ENCODE assay signal across 19 cellular contexts in genomic region chr4:85760521-85760920, GRCh38.
DNase-seq lines count a peak whose midpoint lies in the region; ATAC-seq and TF ChIP-seq lines count a peak whose summit lies in the region.
"Had no signal": no experiment of that assay in that cellular context is flagged by ENCODE, and none has a peak within 500 bp of the region (broad histone marks: within the 10 kb centered on the region; RNA-seq: fewer than 3 reads in every experiment).

No MANE protein-coding gene starts in this region.

- intact Hi-C loops in left ventricle myocardium superior (cut with micrococcal nuclease): no loop called here
- intact Hi-C loops in right cardiac atrium (cut with DNase I): loop anchor here in 1 of 4 donors (10.0 kb wide), 1 partner anchor 204 kb away; no protein-coding TSS in a partner anchor

- peaks cover 0 to 30% of the 10 kb centered on the region in 2 donors for H3K4me1 ChIP-seq in right atrium auricular region
- peaks cover 5% of the 10 kb centered on the region for H3K4me1 ChIP-seq in right cardiac atrium (ENCODE audit: control insufficient read depth, insufficient read depth, low read length)
- H3K4me1 ChIP-seq: HAP-1 had no signal

- peak overlapping the region in 1 of 2 donors; percentile 72 for H3K27ac ChIP-seq in right atrium auricular region
- no peak overlapping the region for H3K27ac ChIP-seq in right cardiac atrium (ENCODE audit: low read length)
- no peak overlapping the region for H3K27ac ChIP-seq in substantia nigra (ENCODE audit: low read depth, low read length, poor library complexity, severe bottlenecking)

- ATAC-seq in left ventricle myocardium superior (no peak), right cardiac atrium (no peak), HG02840 (IDR thresholded peaks at IDR 0.05; ENCODE audit: low FRiP score, unreplicated experiment) (no peak)
- ATAC-seq: HepG2, Panc1 had no signal

- TF ChIP-seq CTCF in right atrium auricular region (IDR thresholded peaks at IDR 0.05): no peak

- H3K27me3 ChIP-seq in right atrium auricular region (no peaks in the 10 kb centered on the region), right cardiac atrium (ENCODE audit: control insufficient read depth, insufficient read depth) (no peaks in the 10 kb centered on the region)

- DNase-seq in left ventricle myocardium superior: peak; percentile 41
- DNase-seq in right atrium auricular region (ENCODE audit: low spot score): no peak
- DNase-seq in NCI-H446 treated with DMSO at 0.1 percent for 48 hours (lab: John Stamatoyannopoulos, UW): peak; percentile 74
- peak in 2 of 3 donors; percentile 49 to 68 for DNase-seq in right cardiac atrium
- DNase-seq in substantia nigra (lab: John Stamatoyannopoulos, UW): no peak
- no peak for DNase-seq in erythroblast (lab: John Stamatoyannopoulos, UW)
- DNase-seq: C1 segment of cervical spinal cord; CD8-positive, alpha-beta memory T cell; DMS79 treated with DMSO at 0.1 percent for 48 hours; KG1; MV-4-11; NCI-H1436; NCI-H2029 treated with DMSO at 0.1 percent for 48 hours; NCI-H2171 treated with DMSO at 0.1 percent for 48 hours; SW 1271 had no signal

- no peak for TF ChIP-seq POLR2A in erythroblast (IDR thresholded peaks at IDR 0.05; ENCODE audit: low read length)

- H3K9me3 ChIP-seq in right atrium auricular region: no peaks in the 10 kb centered on the region
- no peaks in the 10 kb centered on the region for H3K9me3 ChIP-seq in right cardiac atrium (ENCODE audit: control insufficient read depth, low read length)
- H3K9me3 ChIP-seq: HAP-1 had no signal

- no peaks in the 10 kb centered on the region for H3K36me3 ChIP-seq in right atrium auricular region
- H3K36me3 ChIP-seq: HAP-1 had no signal

- WGBS in right cardiac atrium: 18% methylated on average over 4 of the region's 4 CpGs

- H3K4me3 ChIP-seq in right atrium auricular region (no peak overlapping the region), right cardiac atrium (ENCODE audit: low read length) (no peak overlapping the region)
- H3K4me3 ChIP-seq: HAP-1 had no signal

Comparison
In these comparisons a context has a peak if more than half of its experiments do, and no peak if none do; other contexts are left out.
1. DNase-seq: peak in left ventricle myocardium superior (single experiment), NCI-H446 treated with DMSO at 0.1 percent for 48 hours (single experiment) and right cardiac atrium (2 of 3); none in right atrium auricular region (single experiment), substantia nigra (0 of 49) and erythroblast (0 of 2).